In genomic region chr12:120261951-120262851, GRCh38 we compare ENCODE assay signal across 6 cellular contexts.
DNase-seq lines count a peak whose midpoint lies in the region; ATAC-seq and TF ChIP-seq lines count a peak whose summit lies in the region.

No MANE protein-coding gene starts in this region.

- TF ChIP-seq CTCF in AG10803 (conservative IDR thresholded peaks at IDR 0.05; ENCODE audit: low read length) (no peak), VCaP (conservative IDR thresholded peaks at IDR 0.05) (no peak)

- H3K27ac ChIP-seq in VCaP (peak overlapping the region; percentile 84), layer of hippocampus (ENCODE audit: low read depth, low read length) (peak overlapping the region; percentile 58)

- H3K4me3 ChIP-seq in AG10803 (ENCODE audit: low read length), result peak overlapping the region; percentile 83

- H3K27me3 ChIP-seq in layer of hippocampus (ENCODE audit: control insufficient read depth, insufficient read depth, low read length), result no peaks in the 10 kb centered on the region

- DNase-seq in AG10803 (ENCODE audit: low read depth) (no peak), SKM-1 (lab: John Stamatoyannopoulos, UW; ENCODE audit: unreplicated experiment) (no peak), NCI-H1417 (lab: John Stamatoyannopoulos, UW) (no peak)

- ATAC-seq in GM21528 (IDR thresholded peaks at IDR 0.05; ENCODE audit: low FRiP score, unreplicated experiment), result no peak
